Comparison of ENCODE assay signal across 18 cellular contexts in the genomic region with DNA sequence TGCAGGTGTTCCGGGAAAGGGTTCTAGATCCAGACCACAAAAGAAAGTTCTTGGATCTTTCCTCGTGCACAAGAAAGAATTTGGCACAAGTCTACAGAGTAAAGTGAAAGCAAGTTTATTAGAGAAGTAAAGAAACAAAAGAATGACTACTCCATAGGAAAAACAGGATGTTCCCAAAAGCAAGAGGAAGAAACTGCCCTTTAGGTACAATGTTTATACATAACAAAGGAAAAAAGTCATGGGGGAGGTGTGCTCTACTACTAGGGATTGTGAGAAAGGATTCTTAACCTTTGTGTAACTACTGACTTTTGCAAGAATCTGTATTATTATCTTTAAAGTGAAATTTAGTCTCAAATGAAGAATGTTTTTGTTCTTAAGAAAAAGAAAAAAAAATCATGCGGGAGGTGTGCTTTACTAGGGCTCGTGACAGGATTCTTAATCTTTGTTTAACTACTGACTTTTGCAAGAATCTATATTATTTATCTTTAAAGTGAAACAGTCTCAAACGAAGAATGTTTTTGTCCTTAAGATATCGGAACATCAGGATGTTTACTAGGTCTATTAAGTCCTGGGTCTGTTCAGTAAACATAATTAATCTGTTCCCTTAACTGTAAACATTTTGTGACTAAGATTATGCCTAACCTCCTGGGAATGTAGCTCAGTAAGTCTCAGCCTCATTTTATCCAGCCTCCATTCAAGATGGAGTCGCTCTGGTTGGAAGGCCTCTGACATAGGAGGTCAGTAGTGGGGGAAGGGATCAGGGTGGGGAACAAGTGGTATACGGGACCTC.
DNase-seq lines count a peak whose midpoint lies in the region; ATAC-seq, FAIRE-seq and TF ChIP-seq lines count a peak whose summit lies in the region.
"Had no signal": no experiment of that assay in that cellular context is flagged by ENCODE, and none has a peak within 500 bp of the region (broad histone marks: within the 10 kb centered on the region; RNA-seq: fewer than 3 reads in every experiment).

No MANE protein-coding gene starts in this region.

- H3K4me1 ChIP-seq in A549, result no peaks in the 10 kb centered on the region
- H3K4me1 ChIP-seq in HUES64 (ENCODE audit: insufficient read depth, low read length), result no peaks in the 10 kb centered on the region; the same call in 1 of the 2 replicates
- no peaks in the 10 kb centered on the region; a peak in 1 of 7 replicates for H3K4me1 ChIP-seq in H1 (replicated peaks in 1 of 4; ENCODE audit: control insufficient read depth in 3 of 4, insufficient read depth in 4 of 4, low read length in 3 of 4)
- H3K4me1 ChIP-seq in lung (ENCODE audit: control insufficient read depth in 2 of 2, insufficient read depth in 2 of 2, low read length in 2 of 2), result no peaks in the 10 kb centered on the region

- CTCF ChIA-PET in A549 (lab: Yijun Ruan, JAX), result no interaction called here
- CTCF ChIA-PET in H1 (lab: Charles Lee; ENCODE audit: partially characterized antibody), result interaction anchor here (7.0 kb wide), 1 partner anchor 17 kb away, joined by 33 read pairs; no protein-coding TSS in a partner anchor

- peak overlapping the region; percentile 91; the same call in 1 of the 2 replicates for H2BK20ac ChIP-seq in H1 (ENCODE audit: low read length)

- TF ChIP-seq RAD21 in A549 (conservative IDR thresholded peaks at IDR 0.05 in 1 of 2, IDR thresholded peaks at IDR 0.05 in 1 of 2) (no peak), H1 (IDR thresholded peaks at IDR 0.05 in 1 of 2, conservative IDR thresholded peaks at IDR 0.05 in 1 of 2; ENCODE audit: low read depth in 2 of 2, low read length in 2 of 2) (no peak)

- no peak overlapping the region for H4K8ac ChIP-seq in H1 (ENCODE audit: extremely low read depth, insufficient read depth, low read length)

- H3K27ac Mint-ChIP-seq in activated naive CD8-positive, alpha-beta T cell treated with anti-CD3 and anti-CD28 coated beads for 36 hours, result no peak overlapping the region
- H3K27ac Mint-ChIP-seq: CD4-positive, alpha-beta T cell had no signal

- no peak overlapping the region for H2AK5ac ChIP-seq in H1 (ENCODE audit: low read depth, low read length)

- H3K36me3 Mint-ChIP-seq in activated naive CD8-positive, alpha-beta T cell treated with anti-CD3 and anti-CD28 coated beads for 36 hours, result no peaks in the 10 kb centered on the region

- H3K9me3 ChIP-seq in A549, result no peaks in the 10 kb centered on the region
- peaks cover 26% of the 10 kb centered on the region for H3K9me3 ChIP-seq in HUES64 (ENCODE audit: insufficient read depth, low read depth, low read length)
- peaks cover 10 to 20% of the 10 kb centered on the region in 2 experiments for H3K9me3 ChIP-seq in H1 (ENCODE audit: insufficient read depth in 2 of 2, low read depth in 1 of 2, low read length in 1 of 2)
- no peaks in the 10 kb centered on the region for H3K9me3 ChIP-seq in lung (ENCODE audit: control insufficient read depth in 2 of 2, insufficient read depth in 1 of 2, low read length in 1 of 2)

- H3K27me3 Mint-ChIP-seq in activated naive CD8-positive, alpha-beta T cell treated with anti-CD3 and anti-CD28 coated beads for 36 hours, result peaks cover 10% of the 10 kb centered on the region
- H3K27me3 Mint-ChIP-seq: CD4-positive, alpha-beta T cell had no signal

- H4K91ac ChIP-seq in H1 (replicated peaks; ENCODE audit: insufficient read length, low read length), result no peak overlapping the region

- no peak for DNase-seq in A549 (ENCODE audit: low read depth in 1 of 2, low spot score in 1 of 2)
- DNase-seq in H1 (ENCODE audit: low read depth in 1 of 2, low spot score in 2 of 2), result no peak
- no peak for DNase-seq in lung (ENCODE audit: low spot score)
- DNase-seq in erythroblast (lab: John Stamatoyannopoulos, UW), result no peak
- no peak for DNase-seq in ureter (ENCODE audit: low spot score)
- DNase-seq in activated naive CD8-positive, alpha-beta T cell treated with anti-CD3 and anti-CD28 coated beads for 36 hours, result no peak
- DNase-seq: Calu3; CD4-positive, alpha-beta T cell; DMS79; NCI-H1092 treated with DMSO at 0.1 percent for 48 hours; NCI-H187 treated with DMSO at 0.1 percent for 48 hours; NCI-H446; NCI-H82; SIG-M5 had no signal

- H2BK120ac ChIP-seq in H1 (replicated peaks; ENCODE audit: low read depth, low read length), result peak overlapping the region; percentile 78

- H2BK12ac ChIP-seq in H1 (ENCODE audit: low read depth, low read length), result no peak overlapping the region

- H3K14ac ChIP-seq in H1 (ENCODE audit: insufficient read length), result no peak overlapping the region

- whole genome bisulfite sequencing in A549 (ENCODE audit: missing lambda C conversion rate), result 33% methylated on average over 8 of the region's 8 CpGs
- 87% methylated on average over 6 of the region's 8 CpGs for WGBS in HUES64
- WGBS in H1 (ENCODE audit: extremely low coverage in 1 of 2, insufficient coverage in 1 of 2, insufficient read length in 1 of 2, insufficient replicate concordance in 2 of 2, low coverage in 1 of 2, low lambda C conversion rate in 2 of 2, missing lambda C conversion rate in 1 of 2), 2 experiments, result 92% methylated on average over 8 of the region's 8 CpGs; no CpG with 5 or more reads in 1 of the 2 experiments
- WGBS in lung, 2 donors, result 61 to 77% methylated on average over 8 of the region's 8 CpGs

- H3K23ac ChIP-seq in H1 (ENCODE audit: insufficient read length), result no peak overlapping the region

- no peak overlapping the region for H3K4me3 ChIP-seq in A549
- H3K4me3 ChIP-seq in HUES64 (ENCODE audit: low read length), result no peak overlapping the region
- no peak overlapping the region for H3K4me3 ChIP-seq in H1 (ENCODE audit: extremely low read depth in 1 of 4, insufficient read depth in 2 of 4, low read depth in 3 of 4, low read length in 4 of 4)
- no peak overlapping the region for H3K4me3 ChIP-seq in lung
- H3K4me3 ChIP-seq: K562 had no signal

- no peak for ATAC-seq in A549
- ATAC-seq in lung (ENCODE audit: insufficient read depth, low FRiP score), result no peak
- no peak for ATAC-seq in GM18909 (IDR thresholded peaks at IDR 0.05; ENCODE audit: poor library complexity, unreplicated experiment)
- ATAC-seq: K562 had no signal

- H3K36me3 ChIP-seq in HUES64 (ENCODE audit: insufficient read depth, low read length) (no peaks in the 10 kb centered on the region), H1 (ENCODE audit: control insufficient read depth in 2 of 4, insufficient read depth in 4 of 4, low read length in 3 of 4) (peaks cover 0 to 7% (median 0%) of the 10 kb centered on the region in 4 experiments; a peak in 2 of 8 replicates), lung (ENCODE audit: control insufficient read depth in 2 of 2, insufficient read depth in 2 of 2, low read length in 2 of 2) (no peaks in the 10 kb centered on the region)

- POLR2A ChIA-PET in A549 (lab: Yijun Ruan, JAX), result no interaction called here
- POLR2A ChIA-PET in H1 (lab: Charles Lee; ENCODE audit: partially characterized antibody), result no interaction called here

- no peaks in the 10 kb centered on the region for H3K9me3 Mint-ChIP-seq in activated naive CD8-positive, alpha-beta T cell treated with anti-CD3 and anti-CD28 coated beads for 36 hours
- H3K9me3 Mint-ChIP-seq: CD4-positive, alpha-beta T cell had no signal

- no peaks in the 10 kb centered on the region for H3K4me1 Mint-ChIP-seq in activated naive CD8-positive, alpha-beta T cell treated with anti-CD3 and anti-CD28 coated beads for 36 hours

- H4K5ac ChIP-seq in H1 (ENCODE audit: insufficient read length, low read depth, low read length), result no peak overlapping the region

- H3K4me2 ChIP-seq in A549 (0 out of 3 replicates have a peak overlapping the region, but pooled peaks have one; percentile 5), H1 (ENCODE audit: insufficient read depth in 1 of 2, low read depth in 2 of 2, low read length in 2 of 2) (no peak overlapping the region)

- no peak overlapping the region for H3K56ac ChIP-seq in H1 (replicated peaks; ENCODE audit: insufficient read length, low read depth, low read length)

- H4K20me1 ChIP-seq in H1 (replicated peaks in 1 of 2; ENCODE audit: control insufficient read depth in 1 of 2, insufficient read depth in 2 of 2, low read length in 2 of 2), result no peaks in the 10 kb centered on the region

- H3K18ac ChIP-seq in H1 (ENCODE audit: extremely low read depth, low read length), result no peak overlapping the region; the same call in 1 of the 2 replicates

- no peak for TF ChIP-seq POLR2A in A549 (IDR thresholded peaks at IDR 0.05; ENCODE audit: low read length)
- no peak for TF ChIP-seq POLR2A in H1 (IDR thresholded peaks at IDR 0.05; ENCODE audit: control extremely low read depth in 1 of 2, low read depth in 2 of 2, low read length in 2 of 2)
- TF ChIP-seq POLR2A in erythroblast (IDR thresholded peaks at IDR 0.05; ENCODE audit: low read length), result no peak

- H2BK15ac ChIP-seq in H1 (ENCODE audit: low read length), result no peak overlapping the region

- H3K4me3 Mint-ChIP-seq in activated naive CD8-positive, alpha-beta T cell treated with anti-CD3 and anti-CD28 coated beads for 36 hours, result no peak overlapping the region
- H3K4me3 Mint-ChIP-seq: CD4-positive, alpha-beta T cell had no signal

- H3K27me3 ChIP-seq in HUES64 (ENCODE audit: insufficient read depth, low read length) (no peaks in the 10 kb centered on the region), H1 (replicated peaks in 1 of 4; ENCODE audit: control insufficient read depth in 3 of 4, extremely low read depth in 1 of 4, insufficient read depth in 3 of 4, low read length in 3 of 4) (no peaks in the 10 kb centered on the region), lung (ENCODE audit: control insufficient read depth, insufficient read depth) (no peaks in the 10 kb centered on the region)

- no peaks in the 10 kb centered on the region for H3K79me2 ChIP-seq in H1 (ENCODE audit: control insufficient read depth in 1 of 2, insufficient read depth in 2 of 2, low read length in 2 of 2)

- H3K4ac ChIP-seq in H1 (replicated peaks; ENCODE audit: insufficient read length, low read depth, low read length), result no peak overlapping the region

- H2AFZ ChIP-seq in H1 (ENCODE audit: low read length), result no peak overlapping the region

- no peak overlapping the region for H2BK5ac ChIP-seq in H1 (ENCODE audit: low read depth, low read length)

- no peak for TF ChIP-seq CTCF in A549 (IDR thresholded peaks at IDR 0.05)
- TF ChIP-seq CTCF in H1 (IDR thresholded peaks at IDR 0.05; ENCODE audit: control extremely low read depth in 1 of 3, insufficient read depth in 1 of 3, low read depth in 1 of 3, low read length in 3 of 3), result no peak
- no peak for TF ChIP-seq CTCF in lung (IDR thresholded peaks at IDR 0.05; ENCODE audit: control extremely low read depth, extremely low read depth)

- H3K27ac ChIP-seq in A549 (no peak overlapping the region), HUES64 (ENCODE audit: low read depth, low read length) (0 out of 2 replicates have a peak overlapping the region, but pooled peaks have one; percentile 6), H1 (ENCODE audit: low read depth, low read length) (no peak overlapping the region), lung (ENCODE audit: low read depth in 1 of 2, low read length in 1 of 2) (peak overlapping the region; percentile 22 to 64)

- TF ChIP-seq EP300 in A549 (IDR thresholded peaks at IDR 0.05) (no peak), H1 (IDR thresholded peaks at IDR 0.05; ENCODE audit: borderline replicate concordance in 1 of 2, low read depth in 2 of 2, low read length in 2 of 2) (no peak)

- no peaks in the 10 kb centered on the region for H3K79me1 ChIP-seq in H1 (ENCODE audit: low read depth, low read length)

- FAIRE-seq in A549 (lab: Jason Lieb, UNC) (no peak), H1 (lab: Jason Lieb, UNC) (peak; percentile 32)
- FAIRE-seq: GM12892, K562 had no signal

- H3K9ac ChIP-seq in HUES64 (ENCODE audit: low read depth, low read length) (no peak overlapping the region), H1 (replicated peaks in 1 of 4; ENCODE audit: extremely low read depth in 1 of 4, low read depth in 3 of 4, low read length in 3 of 4) (no peak overlapping the region)

- H3K23me2 ChIP-seq in H1 (ENCODE audit: low read depth, low read length), result no peaks in the 10 kb centered on the region

Comparison
In these comparisons a context has a peak if more than half of its experiments do, and no peak if none do; other contexts are left out.
1. H3K27ac ChIP-seq: peak in HUES64 (single experiment) and lung (2 of 2); none in A549 (0 of 2) and H1 (single experiment).